18 cellular contexts compared by ENCODE assay signal in the genomic region with DNA sequence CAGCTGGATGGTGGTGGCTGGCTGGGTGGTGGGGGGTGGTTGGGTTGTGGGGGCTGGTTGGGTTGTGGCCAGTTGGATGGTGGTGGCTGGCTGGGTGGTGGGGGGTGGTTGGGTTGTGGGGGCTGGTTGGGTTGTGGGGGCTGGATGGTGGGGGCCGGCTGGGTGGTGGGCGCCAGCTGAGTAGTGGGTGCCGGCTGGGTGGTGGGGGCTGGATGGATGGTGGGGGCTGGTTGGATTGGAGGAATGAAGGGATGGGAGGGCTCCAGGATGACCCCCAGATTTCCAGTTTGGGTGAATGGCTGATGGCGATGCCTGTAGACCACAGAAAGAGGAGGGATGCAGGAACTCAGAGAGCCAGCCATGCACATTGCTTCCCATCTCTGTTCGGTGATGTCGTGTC. TPM values are rescaled to one million over a fixed set of nuclear protein-coding genes. Genes with fewer than 3 reads are reported as not detected.
"Had no signal": no experiment of that assay in that cellular context is flagged by ENCODE, and none has a peak within 500 bp of the region (broad histone marks: within the 10 kb centered on the region; RNA-seq: fewer than 3 reads in every experiment).

No MANE protein-coding gene starts in this region.

- H3K4me3 Mint-ChIP-seq: activated naive CD8-positive, alpha-beta T cell treated with anti-CD3 and anti-CD28 coated beads, Interleukin-2, amount 50 U/mL, for 24 hours; activated T-cell treated with anti-CD3 and anti-CD28 coated beads, Interleukin-2, amount 50 U/mL, for 72 hours; immature natural killer cell; stimulated activated naive CD8-positive, alpha-beta T cell treated with anti-CD3 and anti-CD28 coated beads, Interleukin-15, Interleukin-2, amounts not matched to agents 100 ng/mL and 50 ng/mL, for 24 hours; T-helper 1 cell treated with Interleukin-12 subunit alpha and Interleukin-12 subunit beta and Interleukin-4 antibody, amounts not matched to agents 30 μg/mL and 1 μg/mL, for 36 hours had no signal

- H3K9me3 ChIP-seq: esophagus squamous epithelium, sigmoid colon, testis had no signal

- FAIRE-seq: astrocyte had no signal

- H3K36me3 ChIP-seq: esophagus squamous epithelium, sigmoid colon had no signal

- DNase-seq: activated CD4-positive, alpha-beta T cell treated with anti-CD3 and anti-CD28 coated beads, Interleukin-2, amount 50 U/mL, for 4 hours; activated naive CD4-positive, alpha-beta T cell; activated naive CD8-positive, alpha-beta T cell treated with anti-CD3 and anti-CD28 coated beads, Interleukin-2, amount 50 U/mL, for 24 hours; activated T-cell treated with anti-CD3 and anti-CD28 coated beads, Interleukin-2, amount 50 U/mL, for 72 hours; esophagus squamous epithelium; foreskin fibroblast; immature natural killer cell; left cardiac atrium; stimulated activated CD4-positive, alpha-beta T cell treated with anti-CD3 and anti-CD28 coated beads, Interleukin-12 subunit alpha, Interleukin-12 subunit beta, amount 100 ng/mL, for 4 hours; stimulated activated CD4-positive, alpha-beta T cell treated with anti-CD3 and anti-CD28 coated beads, Interleukin-2, amount 100 ng/mL, for 48 hours; testis had no signal

- H3K4me1 Mint-ChIP-seq: immature natural killer cell had no signal

- H3K27me3 ChIP-seq: testis had no signal

- H3K4me1 ChIP-seq: esophagus squamous epithelium, sigmoid colon, testis had no signal

- H3K4me3 ChIP-seq: esophagus squamous epithelium, sigmoid colon, testis had no signal

- H3K36me3 Mint-ChIP-seq: immature natural killer cell had no signal

- H3K27ac ChIP-seq: esophagus squamous epithelium, sigmoid colon, testis had no signal

- ATAC-seq: activated naive CD8-positive, alpha-beta T cell treated with anti-CD3 and anti-CD28 coated beads, Interleukin-2, amount 50 U/mL, for 24 hours; activated T-cell treated with anti-CD3 and anti-CD28 coated beads, Interleukin-2, amount 50 U/mL, for 72 hours; left cardiac atrium had no signal

- H3K27ac Mint-ChIP-seq: activated naive CD8-positive, alpha-beta T cell treated with anti-CD3 and anti-CD28 coated beads, Interleukin-2, amount 50 U/mL, for 24 hours; activated T-cell treated with anti-CD3 and anti-CD28 coated beads, Interleukin-2, amount 50 U/mL, for 72 hours; immature natural killer cell; stimulated activated naive CD8-positive, alpha-beta T cell treated with anti-CD3 and anti-CD28 coated beads, Interleukin-15, Interleukin-2, amounts not matched to agents 100 ng/mL and 50 ng/mL, for 24 hours; T-helper 1 cell treated with Interleukin-12 subunit alpha and Interleukin-12 subunit beta and Interleukin-4 antibody, amounts not matched to agents 30 μg/mL and 1 μg/mL, for 36 hours had no signal

- H3K9me3 Mint-ChIP-seq: activated naive CD8-positive, alpha-beta T cell treated with anti-CD3 and anti-CD28 coated beads, Interleukin-2, amount 50 U/mL, for 24 hours; activated T-cell treated with anti-CD3 and anti-CD28 coated beads, Interleukin-2, amount 50 U/mL, for 72 hours; immature natural killer cell; stimulated activated naive CD8-positive, alpha-beta T cell treated with anti-CD3 and anti-CD28 coated beads, Interleukin-15, Interleukin-2, amounts not matched to agents 100 ng/mL and 50 ng/mL, for 24 hours; T-helper 1 cell treated with Interleukin-12 subunit alpha and Interleukin-12 subunit beta and Interleukin-4 antibody, amounts not matched to agents 30 μg/mL and 1 μg/mL, for 36 hours had no signal

RNA-seq across cellular contexts. Expression of gene GPR17, which starts 26.8 kb away (rescaled TPM):
- total RNA-seq: activated T-cell treated with anti-CD3 and anti-CD28 coated beads, Interleukin-2, amount 50 U/mL, for 72 hours; esophagus squamous epithelium; osteoblast; pulmonary artery endothelial cell had no signal
- polyA plus RNA-seq: immature natural killer cell, neural cell had no signal

RNA-seq across cellular contexts. Expression of gene LIMS2, which starts 56.1 kb away (rescaled TPM):
- polyA plus RNA-seq: neural cell had no signal
